26 cellular contexts compared by ENCODE assay signal in genomic region chr17:12519956-12520594, GRCh38.
A peak's percentile ranks its signal among the peaks of the same experiment; 100 is the strongest.
DNase-seq lines count a peak whose midpoint lies in the region; ATAC-seq and TF ChIP-seq lines count a peak whose summit lies in the region.
"Had no signal": no experiment of that assay in that cellular context is flagged by ENCODE, and none has a peak within 500 bp of the region (broad histone marks: within the 10 kb centered on the region; RNA-seq: fewer than 3 reads in every experiment).

No MANE protein-coding gene starts in this region.

- CTCF ChIA-PET in HEK293 (lab: Yijun Ruan, JAX) = interaction anchor here (1.0 to 1.3 kb wide), 3 partner anchors 25 to 222 kb away, joined by 3 to 5 read pairs (median 4); no protein-coding TSS in a partner anchor

- H3K9me3 ChIP-seq in HEK293 (ENCODE audit: control insufficient read depth, insufficient read depth, low read depth, low read length) = no peaks in the 10 kb centered on the region
- no peaks in the 10 kb centered on the region for H3K9me3 ChIP-seq in sigmoid colon
- no peaks in the 10 kb centered on the region for H3K9me3 ChIP-seq in right atrium auricular region
- H3K9me3 ChIP-seq in ascending aorta = no peaks in the 10 kb centered on the region
- H3K9me3 ChIP-seq: psoas muscle, SK-N-SH had no signal

- TF ChIP-seq POLR2A in sigmoid colon (IDR thresholded peaks at IDR 0.05) = no peak

- peak; percentile 83 for DNase-seq in AG10803 (ENCODE audit: low read depth)
- peak; percentile 4 for DNase-seq in astrocyte of the hippocampus (ENCODE audit: low read depth, low spot score)
- DNase-seq in sigmoid colon = no peak
- DNase-seq in right atrium auricular region (ENCODE audit: low spot score) = no peak
- no peak for DNase-seq in UCSD-AML1 (lab: John Stamatoyannopoulos, UW; ENCODE audit: unreplicated experiment)
- DNase-seq in ascending aorta (ENCODE audit: low spot score in 2 of 2) = no peak
- DNase-seq: activated CD4-positive, alpha-beta T cell treated with anti-CD3 and anti-CD28 coated beads for 48 hours; activated naive CD4-positive, alpha-beta T cell treated with Interleukin-2 at 50 U/mL for 16 hours; activated T-cell treated with anti-CD3 and anti-CD28 coated beads, Interleukin-2, amount 50 U/mL, for 48 hours; caudate nucleus; CD4-positive, alpha-beta memory T cell; dermis blood vessel endothelial cell; glutamatergic neuron; mammary epithelial cell; MV-4-11; NCI-H146; NCI-H526 treated with DMSO at 0.1 percent for 48 hours; psoas muscle; SK-N-SH; small intestine; T-helper 2 cell had no signal

- no peak overlapping the region for H3K4me3 ChIP-seq in AG10803 (ENCODE audit: low read length)
- H3K4me3 ChIP-seq in HEK293 (ENCODE audit: low read depth, low read length) = no peak overlapping the region
- no peak overlapping the region for H3K4me3 ChIP-seq in sigmoid colon
- no peak overlapping the region for H3K4me3 ChIP-seq in right atrium auricular region
- H3K4me3 ChIP-seq in ascending aorta = no peak overlapping the region
- H3K4me3 ChIP-seq: K562, psoas muscle had no signal

- H3K27ac ChIP-seq in HEK293 (ENCODE audit: extremely low read depth, low read depth, low read length) (no peak overlapping the region), sigmoid colon (peak overlapping the region in 3 of 4 donors; percentile 58 to 79 (median 75)), right atrium auricular region (no peak overlapping the region), ascending aorta (peak overlapping the region in 1 of 2 donors; percentile 2)
- H3K27ac ChIP-seq: psoas muscle, RWPE1, VCaP had no signal

- H3K36me3 ChIP-seq in HEK293 (ENCODE audit: control insufficient read depth in 2 of 2, insufficient read depth in 1 of 2, low read length in 2 of 2) (no peaks in the 10 kb centered on the region), sigmoid colon (no peaks in the 10 kb centered on the region), right atrium auricular region (no peaks in the 10 kb centered on the region), ascending aorta (no peaks in the 10 kb centered on the region)

- intact Hi-C loops in sigmoid colon (cut with DNase I) (loop anchor here (10.0 kb wide), 3 partner anchors 55 to 325 kb away; no protein-coding TSS in a partner anchor), ascending aorta (cut with DNase I) (no loop called here)

- H3K27me3 ChIP-seq in sigmoid colon (no peaks in the 10 kb centered on the region), right atrium auricular region (no peaks in the 10 kb centered on the region), ascending aorta (no peaks in the 10 kb centered on the region)

- TF ChIP-seq CTCF in AG10803 (conservative IDR thresholded peaks at IDR 0.05; ENCODE audit: low read length) = no peak
- TF ChIP-seq CTCF in HEK293 (tag by site-specific recombination; IDR thresholded peaks at IDR 0.05) = no peak
- no peak for TF ChIP-seq CTCF in sigmoid colon (IDR thresholded peaks at IDR 0.05)
- TF ChIP-seq CTCF in right atrium auricular region (IDR thresholded peaks at IDR 0.05) = no peak
- TF ChIP-seq CTCF in ascending aorta (IDR thresholded peaks at IDR 0.05) = no peak

- H3K4me1 ChIP-seq in HEK293 (ENCODE audit: control insufficient read depth, insufficient read depth, low read length) (peaks cover 17% of the 10 kb centered on the region), sigmoid colon (peaks cover 0 to 48% (median 32%) of the 10 kb centered on the region in 4 donors), right atrium auricular region (peaks cover 0 to 5% of the 10 kb centered on the region in 2 donors), ascending aorta (peaks cover 0 to 18% of the 10 kb centered on the region in 2 donors)
- H3K4me1 ChIP-seq: psoas muscle had no signal

- ATAC-seq in HG02938 (IDR thresholded peaks at IDR 0.05; ENCODE audit: unreplicated experiment) = no peak
- ATAC-seq: K562, psoas muscle had no signal

- WGBS in sigmoid colon, 2 donors = 86% methylated on average over 7 of the region's 7 CpGs

- POLR2A ChIA-PET in HEK293 (lab: Yijun Ruan, JAX) = no interaction called here

- TF ChIP-seq EP300 in sigmoid colon (IDR thresholded peaks at IDR 0.05) = no peak

TF ChIP-seq in HEK293, 187 proteins besides CTCF, POLR2A, EP300 and RAD21:
- TF ChIP-seq ZNF394 (tag by site-specific recombination; IDR thresholded peaks at IDR 0.05; ENCODE audit: borderline replicate concordance) (no peak), ZNF624 (tag by site-specific recombination; IDR thresholded peaks at IDR 0.05) (no peak), ZNF404 (tag by site-specific recombination; IDR thresholded peaks at IDR 0.05) (no peak), ZNF629 (tag by site-specific recombination; IDR thresholded peaks at IDR 0.05) (peak; percentile 82), SP7 (tag by site-specific recombination; IDR thresholded peaks at IDR 0.05) (peak; percentile 98), ZNF560 (tag by site-specific recombination; IDR thresholded peaks at IDR 0.05; ENCODE audit: borderline replicate concordance) (no peak), ZNF10 (tag by site-specific recombination; IDR thresholded peaks at IDR 0.05) (no peak), MEIS1 (CRISPR knock-in tag; IDR thresholded peaks at IDR 0.05; ENCODE audit: borderline replicate concordance) (no peak), ZNF423 (tag by site-specific recombination; IDR thresholded peaks at IDR 0.05) (no peak), REPIN1 (tag by site-specific recombination; IDR thresholded peaks at IDR 0.05; ENCODE audit: low read depth) (no peak)

Comparison
In these comparisons a context has a peak if more than half of its experiments do, and no peak if none do; other contexts are left out.
1. DNase-seq: peak in AG10803 (single experiment) and astrocyte of the hippocampus (single experiment); none in sigmoid colon (single experiment), right atrium auricular region (single experiment), UCSD-AML1 (single experiment) and ascending aorta (0 of 2).
2. H3K27ac ChIP-seq: peak in sigmoid colon (3 of 4); none in HEK293 (single experiment) and right atrium auricular region (0 of 2).